In genomic region chr20:31604567-31605030, GRCh38 we compare ENCODE assay signal across 1 cellular context.
TF ChIP-seq lines count a peak whose summit lies in the region.

No MANE protein-coding gene starts in this region.

TF ChIP-seq in endothelial cell of umbilical vein, 7 proteins besides CTCF, POLR2A, EP300 and RAD21 (continued from another document):
- no peak for TF ChIP-seq EZH2 (IDR thresholded peaks at IDR 0.05; ENCODE audit: borderline replicate concordance, low read depth, low read length, severe bottlenecking)
- TF ChIP-seq MYC (IDR thresholded peaks at IDR 0.05; ENCODE audit: low read depth, low read length) = no peak
- no peak for TF ChIP-seq FOS (IDR thresholded peaks at IDR 0.05; ENCODE audit: borderline replicate concordance, insufficient read depth, low read length)
- TF ChIP-seq POLR2AphosphoS5 (IDR thresholded peaks at IDR 0.05; ENCODE audit: insufficient read depth, low read depth, low read length) = no peak
- no peak for TF ChIP-seq JUN (IDR thresholded peaks at IDR 0.05; ENCODE audit: borderline replicate concordance, insufficient read depth, insufficient read length, low read depth)
